14 cellular contexts compared by ENCODE assay signal in genomic region chr9:30757723-30758122, GRCh38.
DNase-seq lines count a peak whose midpoint lies in the region; ATAC-seq and TF ChIP-seq lines count a peak whose summit lies in the region.
"Had no signal": no experiment of that assay in that cellular context is flagged by ENCODE, and none has a peak within 500 bp of the region (broad histone marks: within the 10 kb centered on the region; RNA-seq: fewer than 3 reads in every experiment).

No MANE protein-coding gene starts in this region.

- H3K36me3 Mint-ChIP-seq in activated T-helper 1 cell treated with anti-CD3 and anti-CD28 coated beads, Interleukin-12 subunit alpha, Interleukin-12 subunit beta, Interleukin-2, Interleukin-4 antibody, amounts not matched to agents 30 ng/mL and 10 ng/mL and 1 ng/mL, durations not matched to agents 14 hours and 24 hours and 36 hours (ENCODE audit: low read depth): no peaks in the 10 kb centered on the region
- H3K36me3 Mint-ChIP-seq: CD4-positive, CD25-positive, alpha-beta regulatory T cell had no signal

- H3K27ac Mint-ChIP-seq in activated T-helper 1 cell treated with anti-CD3 and anti-CD28 coated beads, Interleukin-12 subunit alpha, Interleukin-12 subunit beta, Interleukin-2, Interleukin-4 antibody, amounts not matched to agents 30 ng/mL and 10 ng/mL and 1 ng/mL, durations not matched to agents 14 hours and 24 hours and 36 hours: no peak overlapping the region
- H3K27ac Mint-ChIP-seq: CD4-positive, CD25-positive, alpha-beta regulatory T cell had no signal

- ATAC-seq in Right ventricle myocardium inferior: no peak
- ATAC-seq in heart right ventricle: no peak
- peak; percentile 27 for ATAC-seq in upper lobe of right lung
- no peak for ATAC-seq in GM18870 (IDR thresholded peaks at IDR 0.05; ENCODE audit: unreplicated experiment)
- ATAC-seq: HCT116 had no signal

- H3K36me3 ChIP-seq in heart right ventricle (no peaks in the 10 kb centered on the region), mesenchymal stem cell (ENCODE audit: control insufficient read depth in 1 of 2, insufficient read depth in 2 of 2, low read depth in 1 of 2, low read length in 2 of 2) (no peaks in the 10 kb centered on the region), sigmoid colon (no peaks in the 10 kb centered on the region), upper lobe of right lung (no peaks in the 10 kb centered on the region)
- H3K36me3 ChIP-seq: BLaER1 treated with 17β-estradiol and CSF1 and Interleukin-3, amounts not matched to agents 10 nM and 100 nM had no signal

- no peak overlapping the region for H3K9ac ChIP-seq in mesenchymal stem cell (ENCODE audit: low read length)
- H3K9ac ChIP-seq: BLaER1 treated with 17β-estradiol and CSF1 and Interleukin-3, amounts not matched to agents 10 nM and 100 nM had no signal

- H3K79me1 ChIP-seq in mesenchymal stem cell (replicated peaks; ENCODE audit: low read length, poor library complexity, severe bottlenecking): no peaks in the 10 kb centered on the region

- H3K27me3 Mint-ChIP-seq in activated T-helper 1 cell treated with anti-CD3 and anti-CD28 coated beads, Interleukin-12 subunit alpha, Interleukin-12 subunit beta, Interleukin-2, Interleukin-4 antibody, amounts not matched to agents 30 ng/mL and 10 ng/mL and 1 ng/mL, durations not matched to agents 14 hours and 24 hours and 36 hours (ENCODE audit: insufficient read depth): no peaks in the 10 kb centered on the region
- H3K27me3 Mint-ChIP-seq: CD4-positive, CD25-positive, alpha-beta regulatory T cell had no signal

- H2BK12ac ChIP-seq in mesenchymal stem cell (ENCODE audit: low read length in 2 of 2): no peak overlapping the region

- DNase-seq in Right ventricle myocardium inferior (ENCODE audit: missing footprints) (peak; percentile 33), heart right ventricle (no peak), mesenchymal stem cell (no peak), sigmoid colon (peak; percentile 54), upper lobe of right lung (peak; percentile 41)
- no peak for DNase-seq in activated T-helper 1 cell treated with anti-CD3 and anti-CD28 coated beads, Interleukin-12 subunit alpha, Interleukin-12 subunit beta, Interleukin-2, Interleukin-4 antibody, amounts not matched to agents 30 ng/mL and 10 ng/mL and 1 ng/mL, durations not matched to agents 14 hours and 24 hours and 36 hours (ENCODE audit: low spot score)
- no peak for DNase-seq in activated T-cell treated with anti-CD3 and anti-CD28 coated beads, Interleukin-2, amount 50 U/mL, for 48 hours
- DNase-seq: 8988T; CD4-positive, CD25-positive, alpha-beta regulatory T cell; DMS53; GF-D8 had no signal

- H3K4ac ChIP-seq in mesenchymal stem cell (ENCODE audit: low read depth in 1 of 2, low read length in 2 of 2): no peak overlapping the region

- H3K23ac ChIP-seq in mesenchymal stem cell (ENCODE audit: low read length in 2 of 2): no peak overlapping the region

- H3K9me3 ChIP-seq in heart right ventricle (peaks cover 0 to 9% (median 0%) of the 10 kb centered on the region in 11 donors), mesenchymal stem cell (ENCODE audit: control insufficient read depth, low read length) (no peaks in the 10 kb centered on the region), sigmoid colon (no peaks in the 10 kb centered on the region), upper lobe of right lung (no peaks in the 10 kb centered on the region)

- H3K27me3 ChIP-seq in heart right ventricle (no peaks in the 10 kb centered on the region), mesenchymal stem cell (ENCODE audit: control insufficient read depth in 1 of 2, insufficient read depth in 1 of 2, low read length in 2 of 2) (no peaks in the 10 kb centered on the region), sigmoid colon (no peaks in the 10 kb centered on the region), upper lobe of right lung (no peaks in the 10 kb centered on the region)
- H3K27me3 ChIP-seq: BLaER1 treated with 17β-estradiol and CSF1 and Interleukin-3, amounts not matched to agents 10 nM and 100 nM had no signal

- H2BK120ac ChIP-seq in mesenchymal stem cell (ENCODE audit: low read depth, low read length): no peak overlapping the region

- no peaks in the 10 kb centered on the region for H3K9me3 Mint-ChIP-seq in activated T-helper 1 cell treated with anti-CD3 and anti-CD28 coated beads, Interleukin-12 subunit alpha, Interleukin-12 subunit beta, Interleukin-2, Interleukin-4 antibody, amounts not matched to agents 30 ng/mL and 10 ng/mL and 1 ng/mL, durations not matched to agents 14 hours and 24 hours and 36 hours

- H3K4me2 ChIP-seq in mesenchymal stem cell (ENCODE audit: low read length, poor library complexity, severe bottlenecking): no peak overlapping the region
- H3K4me2 ChIP-seq: BLaER1 treated with 17β-estradiol and CSF1 and Interleukin-3, amounts not matched to agents 10 nM and 100 nM had no signal

- no peak overlapping the region for H2BK5ac ChIP-seq in mesenchymal stem cell (ENCODE audit: low read depth, low read length, poor library complexity, severe bottlenecking)

- no peak overlapping the region for H3K4me3 Mint-ChIP-seq in activated T-helper 1 cell treated with anti-CD3 and anti-CD28 coated beads, Interleukin-12 subunit alpha, Interleukin-12 subunit beta, Interleukin-2, Interleukin-4 antibody, amounts not matched to agents 30 ng/mL and 10 ng/mL and 1 ng/mL, durations not matched to agents 14 hours and 24 hours and 36 hours
- H3K4me3 Mint-ChIP-seq: CD4-positive, CD25-positive, alpha-beta regulatory T cell had no signal

- H4K91ac ChIP-seq in mesenchymal stem cell (ENCODE audit: low read length): peak overlapping the region; percentile 34

- intact Hi-C loops in Right ventricle myocardium inferior (cut with DNase I): no loop called here
- intact Hi-C loops in heart right ventricle (cut with DNase I): no loop called here
- intact Hi-C loops in sigmoid colon (cut with DNase I): no loop called here
- intact Hi-C loops in upper lobe of right lung (cut with DNase I): no loop called here
- intact Hi-C loops in activated T-helper 1 cell treated with anti-CD3 and anti-CD28 coated beads, Interleukin-12 subunit alpha, Interleukin-12 subunit beta, Interleukin-2, Interleukin-4 antibody, amounts not matched to agents 30 ng/mL and 10 ng/mL and 1 ng/mL, durations not matched to agents 14 hours and 24 hours and 36 hours (cut with micrococcal nuclease): no loop called here

- no peak overlapping the region for H2AK5ac ChIP-seq in mesenchymal stem cell (ENCODE audit: low read length, severe bottlenecking)

- H3K27ac ChIP-seq in heart right ventricle (no peak overlapping the region), mesenchymal stem cell (ENCODE audit: low read length, poor library complexity, severe bottlenecking) (no peak overlapping the region), sigmoid colon (no peak overlapping the region), upper lobe of right lung (no peak overlapping the region)
- H3K27ac ChIP-seq: BLaER1 treated with 17β-estradiol and CSF1 and Interleukin-3, amounts not matched to agents 10 nM and 100 nM had no signal

- TF ChIP-seq CTCF in heart right ventricle (IDR thresholded peaks at IDR 0.05) (no peak), sigmoid colon (IDR thresholded peaks at IDR 0.05) (no peak), upper lobe of right lung (IDR thresholded peaks at IDR 0.05) (no peak)

- TF ChIP-seq EP300 in sigmoid colon (IDR thresholded peaks at IDR 0.05): no peak

- WGBS in heart right ventricle, 2 donors: 87 to 90% methylated on average over 8 of the region's 8 CpGs
- 84% methylated on average over 8 of the region's 8 CpGs for WGBS in mesenchymal stem cell
- 83 to 89% methylated on average over 8 of the region's 8 CpGs for WGBS in sigmoid colon, 2 donors

- H2BK15ac ChIP-seq in mesenchymal stem cell (ENCODE audit: low read depth, poor library complexity, severe bottlenecking): no peak overlapping the region

- H3K14ac ChIP-seq in mesenchymal stem cell (ENCODE audit: low read length in 2 of 2): no peak overlapping the region

- no peaks in the 10 kb centered on the region for H3K4me1 Mint-ChIP-seq in activated T-helper 1 cell treated with anti-CD3 and anti-CD28 coated beads, Interleukin-12 subunit alpha, Interleukin-12 subunit beta, Interleukin-2, Interleukin-4 antibody, amounts not matched to agents 30 ng/mL and 10 ng/mL and 1 ng/mL, durations not matched to agents 14 hours and 24 hours and 36 hours (ENCODE audit: low read depth)
- H3K4me1 Mint-ChIP-seq: CD4-positive, CD25-positive, alpha-beta regulatory T cell had no signal

- H3K4me1 ChIP-seq in heart right ventricle: no peaks in the 10 kb centered on the region
- no peaks in the 10 kb centered on the region for H3K4me1 ChIP-seq in mesenchymal stem cell (ENCODE audit: control insufficient read depth, insufficient read depth, low read depth, low read length)
- no peaks in the 10 kb centered on the region for H3K4me1 ChIP-seq in sigmoid colon
- H3K4me1 ChIP-seq in upper lobe of right lung: no peaks in the 10 kb centered on the region
- H3K4me1 ChIP-seq: BLaER1 treated with 17β-estradiol and CSF1 and Interleukin-3, amounts not matched to agents 10 nM and 100 nM had no signal

- no peak for TF ChIP-seq POLR2A in sigmoid colon (IDR thresholded peaks at IDR 0.05)

- H4K8ac ChIP-seq in mesenchymal stem cell (ENCODE audit: low read length): no peak overlapping the region

- H3K4me3 ChIP-seq in heart right ventricle: no peak overlapping the region
- no peak overlapping the region for H3K4me3 ChIP-seq in mesenchymal stem cell (ENCODE audit: insufficient read depth in 1 of 2, low read depth in 1 of 2, low read length in 2 of 2)
- no peak overlapping the region for H3K4me3 ChIP-seq in sigmoid colon
- H3K4me3 ChIP-seq in upper lobe of right lung: no peak overlapping the region
- H3K4me3 ChIP-seq: BLaER1 treated with 17β-estradiol and CSF1 and Interleukin-3, amounts not matched to agents 10 nM and 100 nM had no signal

- no peak overlapping the region for H2AFZ ChIP-seq in mesenchymal stem cell (ENCODE audit: low read depth, low read length)

- no peak overlapping the region for H3K18ac ChIP-seq in mesenchymal stem cell (ENCODE audit: low read depth in 1 of 2, low read length in 2 of 2)

Comparison
In these comparisons a context has a peak if more than half of its experiments do, and no peak if none do; other contexts are left out.
1. DNase-seq: peak in Right ventricle myocardium inferior (single experiment), sigmoid colon (single experiment) and upper lobe of right lung (single experiment); none in heart right ventricle (0 of 2), mesenchymal stem cell (single experiment), activated T-helper 1 cell treated with anti-CD3 and anti-CD28 coated beads, Interleukin-12 subunit alpha, Interleukin-12 subunit beta, Interleukin-2, Interleukin-4 antibody, amounts not matched to agents 30 ng/mL and 10 ng/mL and 1 ng/mL, durations not matched to agents 14 hours and 24 hours and 36 hours (single experiment) and activated T-cell treated with anti-CD3 and anti-CD28 coated beads, Interleukin-2, amount 50 U/mL, for 48 hours (0 of 2).